Comparison of ENCODE assay signal across 1 cellular context in genomic region chr11:13271060-13271693, GRCh38.
TF ChIP-seq lines count a peak whose summit lies in the region.

No MANE protein-coding gene starts in this region.

TF ChIP-seq in WTC11, 78 proteins besides CTCF, POLR2A, EP300 and RAD21 (continued from another document):
- TF ChIP-seq, protein P1, sequence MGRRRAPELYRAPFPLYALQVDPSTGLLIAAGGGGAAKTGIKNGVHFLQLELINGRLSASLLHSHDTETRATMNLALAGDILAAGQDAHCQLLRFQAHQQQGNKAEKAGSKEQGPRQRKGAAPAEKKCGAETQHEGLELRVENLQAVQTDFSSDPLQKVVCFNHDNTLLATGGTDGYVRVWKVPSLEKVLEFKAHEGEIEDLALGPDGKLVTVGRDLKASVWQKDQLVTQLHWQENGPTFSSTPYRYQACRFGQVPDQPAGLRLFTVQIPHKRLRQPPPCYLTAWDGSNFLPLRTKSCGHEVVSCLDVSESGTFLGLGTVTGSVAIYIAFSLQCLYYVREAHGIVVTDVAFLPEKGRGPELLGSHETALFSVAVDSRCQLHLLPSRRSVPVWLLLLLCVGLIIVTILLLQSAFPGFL (CRISPR knock-in tag; IDR thresholded peaks at IDR 0.05; ENCODE audit: borderline replicate concordance) = no peak
